8 cellular contexts compared by ENCODE assay signal in genomic region chrX:135295944-135296305, GRCh38. TPM values are rescaled to one million over a fixed set of nuclear protein-coding genes. Genes with fewer than 3 reads are reported as not detected.
A peak's percentile ranks its signal among the peaks of the same experiment; 100 is the strongest.
DNase-seq lines count a peak whose midpoint lies in the region; ATAC-seq, FAIRE-seq and TF ChIP-seq lines count a peak whose summit lies in the region.

No MANE protein-coding gene starts in this region.

- H3K4me2 ChIP-seq in hepatocyte, result peak overlapping the region; percentile 72

- ATAC-seq in GM19452 (IDR thresholded peaks at IDR 0.05; ENCODE audit: unreplicated experiment), result peak; percentile 64
- ATAC-seq in HG03558 (IDR thresholded peaks at IDR 0.05; ENCODE audit: extremely low read depth, unreplicated experiment), result peak; percentile 25

- no peaks in the 10 kb centered on the region for H3K4me1 ChIP-seq in hepatocyte (ENCODE audit: insufficient read depth)
- no peaks in the 10 kb centered on the region for H3K4me1 ChIP-seq in small intestine (ENCODE audit: control insufficient read depth in 2 of 2, insufficient read depth in 1 of 2, low read depth in 1 of 2, low read length in 1 of 2)

- no peaks in the 10 kb centered on the region for H4K20me1 ChIP-seq in hepatocyte (ENCODE audit: insufficient read depth, poor library complexity, severe bottlenecking)

- H3K9me3 ChIP-seq in AG04450 (ENCODE audit: control insufficient read depth, insufficient read depth, low read length) (no peaks in the 10 kb centered on the region), hepatocyte (ENCODE audit: low read depth) (peaks cover 5% of the 10 kb centered on the region), small intestine (ENCODE audit: control insufficient read depth, low read depth) (no peaks in the 10 kb centered on the region)

- H3K36me3 ChIP-seq in hepatocyte (replicated peaks; ENCODE audit: insufficient read depth, low read depth), result peaks cover 2% of the 10 kb centered on the region
- H3K36me3 ChIP-seq in small intestine (ENCODE audit: control insufficient read depth in 2 of 2, insufficient read depth in 2 of 2, low read length in 2 of 2), result no peaks in the 10 kb centered on the region

- POLR2A ChIA-PET in AG04450 (lab: Yijun Ruan, JAX), result no interaction called here

- H3K27me3 ChIP-seq in AG04450 (ENCODE audit: control insufficient read depth, insufficient read depth, low read length) (no peaks in the 10 kb centered on the region), hepatocyte (no peaks in the 10 kb centered on the region), small intestine (ENCODE audit: control insufficient read depth in 2 of 2, insufficient read depth in 2 of 2, low read length in 2 of 2) (no peaks in the 10 kb centered on the region)

- in situ Hi-C loops in ACHN (cut with HindIII; ENCODE audit: low pct_ligation_motif_present, low pct_unique_long_range_greater_than_20kb, low sequenced_read_pairs), result no loop called here

- H3K79me2 ChIP-seq in hepatocyte, result no peaks in the 10 kb centered on the region

- peak overlapping the region; percentile 46 for H3K4me3 ChIP-seq in AG04450 (ENCODE audit: low read depth, low read length)
- no peak overlapping the region for H3K4me3 ChIP-seq in hepatocyte
- H3K4me3 ChIP-seq in small intestine (ENCODE audit: low read depth in 1 of 2, low read length in 2 of 2), result peak overlapping the region in 1 of 2 donors; percentile 22

- no peaks in the 10 kb centered on the region for H3K9me2 ChIP-seq in hepatocyte (replicated peaks; ENCODE audit: insufficient read depth)

- 59% methylated on average over 10 of the region's 10 CpGs for WGBS in hepatocyte (ENCODE audit: low lambda C conversion rate, missing lambda C conversion rate)
- WGBS in small intestine, 3 donors, result 20 to 64% (median 57%) methylated on average over 10 of the region's 10 CpGs

- H2AFZ ChIP-seq in hepatocyte, result no peak overlapping the region

- DNase-seq in AG04450 (ENCODE audit: low read depth, low spot score) (no peak), hepatocyte (ENCODE audit: low spot score) (no peak), NCI-H2107 (lab: John Stamatoyannopoulos, UW) (no peak), ACHN (no peak), small intestine (no peak), SIG-M5 treated with dmso at 0.1 percent for 504 hours (lab: John Stamatoyannopoulos, UW; ENCODE audit: unreplicated experiment) (no peak)

- H3K27ac ChIP-seq in AG04450 (ENCODE audit: low read depth, low read length) (no peak overlapping the region), hepatocyte (no peak overlapping the region), small intestine (ENCODE audit: low read depth in 1 of 2, low read length in 1 of 2) (no peak overlapping the region)

- no peak for FAIRE-seq in small intestine (lab: Jason Lieb, UNC)

- CTCF ChIA-PET in AG04450 (lab: Charles Lee), result no interaction called here

- TF ChIP-seq CTCF in AG04450 (IDR thresholded peaks at IDR 0.05; ENCODE audit: low read depth, low read length) (no peak), hepatocyte (IDR thresholded peaks at IDR 0.05; ENCODE audit: poor library complexity) (no peak)

RNA-seq across cellular contexts. Expression of gene ETDC, which starts 13.4 kb away (rescaled TPM):
- not detected in 2 replicates for polyA plus RNA-seq in AG04450 (2011; rRNA removed)
- polyA minus RNA-seq in AG04450 (2011; rRNA and poly(A)+ RNA removed), result not detected in 2 replicates
- not detected in 2 replicates for total RNA-seq in hepatocyte
- polyA plus RNA-seq in hepatocyte, result not detected in 2 replicates
- polyA plus RNA-seq in small intestine, result not detected

RNA-seq across cellular contexts. Expression of gene ETDA, which starts 44.1 kb away (rescaled TPM):
- polyA plus RNA-seq in AG04450 (2011; rRNA removed), result not detected in 2 replicates
- polyA minus RNA-seq in AG04450 (2011; rRNA and poly(A)+ RNA removed), result not detected in 2 replicates
- total RNA-seq in hepatocyte, result not detected in 2 replicates
- polyA plus RNA-seq in hepatocyte, result 0.49 TPM in 1 of 2 replicates, not detected in the other
- polyA plus RNA-seq in small intestine, result not detected

RNA-seq across cellular contexts. Expression of gene ZNF75D, which starts 48.0 kb away (rescaled TPM):
- polyA plus RNA-seq in AG04450 (2011; rRNA removed) (6.6 and 9.0 TPM in 2 replicates), hepatocyte (4.9 and 5.4 TPM in 2 replicates), small intestine (1 to 10 TPM; 5.7 to 9.4 (median 5.9) TPM)
- 5.2 and 6.7 TPM in 2 replicates for polyA minus RNA-seq in AG04450 (2011; rRNA and poly(A)+ RNA removed)
- total RNA-seq in hepatocyte, result 8.7 and 8.8 TPM in 2 replicates

RNA-seq across cellular contexts. Expression of gene ZNF449, which starts 48.7 kb away (rescaled TPM):
- polyA plus RNA-seq in AG04450 (2011; rRNA removed) (6.5 and 7.4 TPM in 2 replicates), hepatocyte (4.3 TPM in 2 replicates), small intestine (1 to 10 TPM in 2 of 3 donors, under 1 TPM in 1; 0.67 to 1.1 (median 1.1) TPM)
- polyA minus RNA-seq in AG04450 (2011; rRNA and poly(A)+ RNA removed), result 3.4 and 5.5 TPM in 2 replicates
- total RNA-seq in hepatocyte, result 5.5 and 7.3 TPM in 2 replicates
